22 cellular contexts compared by ENCODE assay signal in the genomic region with DNA sequence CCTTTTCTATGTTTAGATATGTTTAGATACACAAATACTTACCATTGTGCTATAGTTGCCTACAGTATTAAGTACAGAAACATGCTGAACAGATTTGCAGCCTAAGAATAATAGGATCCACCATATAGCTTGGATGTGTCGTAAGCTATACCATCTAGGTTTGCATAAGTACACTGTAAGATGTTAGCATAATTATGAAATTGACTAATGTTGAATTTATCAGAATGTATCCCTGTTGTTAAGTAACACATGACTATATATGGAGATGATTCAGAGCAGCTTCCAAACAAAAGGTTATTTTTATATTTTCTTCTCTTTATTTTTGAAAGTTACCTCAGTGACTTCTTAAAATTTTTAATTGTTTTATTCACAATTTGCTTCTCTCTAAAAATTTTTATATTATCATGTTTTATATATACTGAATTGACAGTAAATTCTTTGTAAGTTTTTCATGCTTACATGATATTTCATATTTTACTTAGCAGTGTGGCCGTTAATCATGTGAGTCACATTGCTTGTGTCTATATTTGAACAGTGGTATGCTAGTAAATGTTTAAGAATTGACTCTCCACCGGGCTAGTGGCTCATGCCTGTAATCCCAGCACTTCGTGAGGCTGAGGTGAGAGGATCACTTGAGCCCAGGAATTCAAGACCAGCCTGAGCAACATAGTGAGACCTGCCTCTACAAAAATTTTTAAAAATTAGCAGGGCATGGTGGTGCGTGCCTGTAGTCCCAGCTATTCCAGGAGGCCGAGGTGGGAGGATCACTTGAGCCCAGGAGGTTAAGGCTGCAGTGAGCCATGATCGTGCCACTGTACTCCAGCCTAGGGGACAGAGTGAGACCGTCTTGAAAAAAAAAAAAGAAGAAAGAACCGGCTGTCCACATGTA. TPM values are rescaled to one million over a fixed set of nuclear protein-coding genes. Genes with fewer than 3 reads are reported as not detected.
DNase-seq lines count a peak whose midpoint lies in the region; ATAC-seq, FAIRE-seq and TF ChIP-seq lines count a peak whose summit lies in the region.
"Had no signal": no experiment of that assay in that cellular context is flagged by ENCODE, and none has a peak within 500 bp of the region (broad histone marks: within the 10 kb centered on the region; RNA-seq: fewer than 3 reads in every experiment).

No MANE protein-coding gene starts in this region.

- no peaks in the 10 kb centered on the region for H3K9me3 ChIP-seq in neuronal stem cell (replicated peaks in 1 of 2; ENCODE audit: control insufficient read depth in 2 of 2, insufficient read depth in 1 of 2, low read depth in 1 of 2, low read length in 2 of 2)
- H3K9me3 ChIP-seq: Peyer's patch had no signal

- H2BK12ac ChIP-seq in neuronal stem cell (ENCODE audit: low read length): no peak overlapping the region

- peaks cover 2% of the 10 kb centered on the region for H3K79me1 ChIP-seq in neuronal stem cell (ENCODE audit: low read depth, low read length)

- H3K23ac ChIP-seq in neuronal stem cell (ENCODE audit: low read depth, low read length, poor library complexity): no peak overlapping the region

- no peak overlapping the region for H2AK5ac ChIP-seq in neuronal stem cell (ENCODE audit: low read depth, low read length)

- intact Hi-C loops in left colon (cut with DNase I, micrococcal nuclease) (no loop called here), dorsolateral prefrontal cortex (cut with DNase I) (no loop called here)

- H3K36me3 ChIP-seq in bronchial epithelial cell (ENCODE audit: control insufficient read depth, insufficient read depth, low read length): no peaks in the 10 kb centered on the region
- H3K36me3 ChIP-seq in neuronal stem cell (replicated peaks in 1 of 2; ENCODE audit: control insufficient read depth in 2 of 2, insufficient read depth in 2 of 2, low read length in 2 of 2): no peaks in the 10 kb centered on the region
- H3K36me3 ChIP-seq: Peyer's patch had no signal

- no peak overlapping the region for H3K27ac ChIP-seq in neuronal stem cell (replicated peaks; ENCODE audit: low read length)
- H3K27ac ChIP-seq in dorsolateral prefrontal cortex: no peak overlapping the region
- H3K27ac ChIP-seq: Peyer's patch had no signal

- H3K18ac ChIP-seq in neuronal stem cell (ENCODE audit: low read length): no peak overlapping the region

- no peak overlapping the region for H2BK5ac ChIP-seq in neuronal stem cell (ENCODE audit: low read length)

- H4K8ac ChIP-seq in neuronal stem cell (ENCODE audit: low read depth, low read length): no peak overlapping the region

- no peak overlapping the region for H2AFZ ChIP-seq in neuronal stem cell (ENCODE audit: low read length)

- no peak overlapping the region for H2BK15ac ChIP-seq in neuronal stem cell (ENCODE audit: low read length)

- H3K27me3 ChIP-seq in bronchial epithelial cell (ENCODE audit: control insufficient read depth, insufficient read depth, low read length) (no peaks in the 10 kb centered on the region), neuronal stem cell (ENCODE audit: control insufficient read depth in 3 of 3, insufficient read depth in 3 of 3, low read depth in 1 of 3, low read length in 3 of 3) (peaks cover 0 to 4% (median 0%) of the 10 kb centered on the region in 3 experiments), dorsolateral prefrontal cortex (no peaks in the 10 kb centered on the region)
- H3K27me3 ChIP-seq: Peyer's patch had no signal

- no peak overlapping the region for H3K4me2 ChIP-seq in neuronal stem cell (ENCODE audit: insufficient read depth, low read length, poor library complexity, severe bottlenecking)

- H3K4me1 ChIP-seq in neuronal stem cell (ENCODE audit: control insufficient read depth in 2 of 2, insufficient read depth in 1 of 2, low read depth in 1 of 2, low read length in 2 of 2): no peaks in the 10 kb centered on the region
- H3K4me1 ChIP-seq: Peyer's patch had no signal

- peak; percentile 50 for ATAC-seq in left colon

- H2BK120ac ChIP-seq in neuronal stem cell (ENCODE audit: low read depth, low read length): no peak overlapping the region

- no peak overlapping the region for H3K9ac ChIP-seq in neuronal stem cell (ENCODE audit: low read depth, low read length, poor library complexity)

- no peak overlapping the region for H3K4me3 ChIP-seq in AG09309 (ENCODE audit: control insufficient read depth, low read depth, low read length)
- no peak overlapping the region for H3K4me3 ChIP-seq in bronchial epithelial cell (ENCODE audit: low read depth, low read length)
- H3K4me3 ChIP-seq in neuronal stem cell (ENCODE audit: low read length in 2 of 2): no peak overlapping the region
- H3K4me3 ChIP-seq in dorsolateral prefrontal cortex: no peak overlapping the region
- H3K4me3 ChIP-seq: lung, Peyer's patch had no signal

- H4K91ac ChIP-seq in neuronal stem cell (ENCODE audit: low read depth, low read length, poor library complexity): no peak overlapping the region

- DNase-seq in AG09309 (ENCODE audit: low read depth) (peak; percentile 29), HT1080 (ENCODE audit: low read depth) (peak; percentile 21), bronchial epithelial cell (ENCODE audit: low read depth) (peak; percentile 75), left colon (no peak), NCI-H1092 (lab: John Stamatoyannopoulos, UW) (no peak), neuronal stem cell (ENCODE audit: low spot score) (no peak), dorsolateral prefrontal cortex (no peak)
- DNase-seq in central memory CD4-positive, alpha-beta T cell: no peak
- DNase-seq: activated B cell treated with CpG ODN at 0.5 μM for 24 hours, DMS 273 treated with DMSO at 0.1 percent for 48 hours, GOT3, MM.1S, NCI-H2029 treated with DMSO at 0.1 percent for 48 hours, NCI-H748 treated with DMSO at 0.1 percent for 48 hours, nephron progenitor cell, Peyer's patch, retina had no signal

- no peak for FAIRE-seq in bronchial epithelial cell (lab: Jason Lieb, UNC)

- no peak overlapping the region for H3K14ac ChIP-seq in neuronal stem cell (ENCODE audit: low read length)

- WGBS in neuronal stem cell (ENCODE audit: extremely low coverage in 2 of 2, insufficient read length in 2 of 2, insufficient replicate concordance in 1 of 2), 2 donors: no CpG with 5 or more reads among the region's 9 CpGs

- TF ChIP-seq CTCF in AG09309 (IDR thresholded peaks at IDR 0.05; ENCODE audit: control insufficient read depth, insufficient read depth, low read depth, low read length, missing control alignments) (no peak), bronchial epithelial cell (IDR thresholded peaks at IDR 0.05; ENCODE audit: insufficient read depth, low read length, severe bottlenecking) (no peak), dorsolateral prefrontal cortex (IDR thresholded peaks at IDR 0.05 in 54 of 56, conservative IDR thresholded peaks at IDR 0.05 in 2 of 56; ENCODE audit: low read depth in 1 of 56, partially characterized antibody in 56 of 56) (no peak)

- no peak overlapping the region for H3K4ac ChIP-seq in neuronal stem cell (ENCODE audit: low read length)

RNA-seq across cellular contexts. Expression of a gene that starts 2.6 kb away (rescaled TPM):
- 0.08 TPM in 1 of 2 replicates, not detected in the other for total RNA-seq in HT1080 (2014; rRNA removed; shearing (Covaris generic))
- not detected in 2 replicates for polyA plus RNA-seq in HT1080 (2015; cell fraction: cytosol; rRNA removed)
- not detected in 2 replicates for polyA plus RNA-seq in HT1080 (2015; cell fraction: nucleus; rRNA removed)
- not detected in 2 replicates for total RNA-seq in bronchial epithelial cell
- total RNA-seq in left colon: 10 to 100 TPM; 39.0 to 44.9 TPM
- not detected for polyA plus RNA-seq in neuronal stem cell (2013, experiment 1 of 2)
- not detected for polyA plus RNA-seq in neuronal stem cell (2013, experiment 2 of 2)
- under 1 TPM in 8 of 120 experiments, not detected in 112; 0.09 to 0.76 (median 0.20) TPM for total RNA-seq in dorsolateral prefrontal cortex
- total RNA-seq: activated B cell treated with CpG ODN at 0.5 μM for 24 hours; activated CD8-positive, alpha-beta memory T cell treated with anti-CD3 and anti-CD28 coated beads for 36 hours; dermis microvascular lymphatic vessel endothelial cell; T-helper 1 cell treated with Interleukin-12 subunit alpha and Interleukin-12 subunit beta and Interleukin-4 antibody, amounts not matched to agents 30 ng/mL and 1 ng/mL, for 36 hours had no signal
- polyA plus RNA-seq: BJ had no signal

Comparison
In these comparisons a context has a peak if more than half of its experiments do, and no peak if none do; other contexts are left out.
1. DNase-seq: peak in AG09309 (single experiment), HT1080 (single experiment) and bronchial epithelial cell (single experiment); none in left colon (0 of 2), NCI-H1092 (single experiment), neuronal stem cell (single experiment), central memory CD4-positive, alpha-beta T cell (single experiment) and dorsolateral prefrontal cortex (0 of 10).
2. RNA of a gene that starts 2.6 kb away (total RNA-seq): 39.0 to 44.9 TPM in left colon; 0.08 TPM in HT1080, not detected in bronchial epithelial cell and 0.09 to 0.76 TPM in dorsolateral prefrontal cortex; every median in the first group is over 10 times any median in the second.